Comparison of ENCODE assay signal across 15 cellular contexts in the genomic region with DNA sequence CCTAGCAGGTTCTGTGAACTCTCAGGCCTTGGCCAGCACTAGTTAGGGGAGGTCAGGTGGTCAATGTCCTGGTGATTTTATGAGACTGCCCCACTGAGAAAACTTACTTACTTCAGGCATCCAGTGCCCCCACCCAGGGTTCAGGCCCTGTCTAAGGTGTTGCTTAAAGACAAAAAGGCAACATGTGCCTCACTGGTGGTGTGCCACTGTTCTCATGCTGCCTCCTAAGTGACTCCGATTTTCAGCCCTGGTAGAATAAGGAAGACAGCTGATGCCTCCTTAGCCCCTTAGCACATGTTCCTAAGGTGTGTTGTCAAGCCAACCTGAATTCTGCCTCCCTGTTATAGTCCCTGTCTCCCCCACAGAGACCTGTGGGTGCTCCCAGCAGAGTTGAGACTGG. TPM values are rescaled to one million over a fixed set of nuclear protein-coding genes. Genes with fewer than 3 reads are reported as not detected.
DNase-seq lines count a peak whose midpoint lies in the region; ATAC-seq, FAIRE-seq and TF ChIP-seq lines count a peak whose summit lies in the region.
"Had no signal": no experiment of that assay in that cellular context is flagged by ENCODE, and none has a peak within 500 bp of the region (broad histone marks: within the 10 kb centered on the region; RNA-seq: fewer than 3 reads in every experiment).

No MANE protein-coding gene starts in this region.

- no TSS peak for BruUV-seq in GM12878 (replicated peaks; lab: Mats Ljungman, UMichigan)

- in situ Hi-C loops in GM12878 (cut with MboI), result loop anchor here (10.0 kb wide), 1 partner anchor 1062 kb away; no protein-coding TSS in a partner anchor

- RAD21 ChIA-PET in GM12878 (lab: Charles Lee; ENCODE audit: unreplicated experiment), result no interaction called here

- H2AFZ ChIP-seq in GM12878 (ENCODE audit: control insufficient read depth, low read depth, low read length) (no peak overlapping the region), osteoblast (ENCODE audit: low read length) (no peak overlapping the region)

- 100% methylated on average over 1 of the region's 1 CpG for WGBS in GM12878 (ENCODE audit: insufficient coverage, insufficient replicate concordance, low lambda C conversion rate, missing lambda C conversion rate)
- 91% methylated on average over 1 of the region's 1 CpG for WGBS in esophagus muscularis mucosa

- H4K20me1 ChIP-seq in GM12878 (ENCODE audit: control insufficient read depth, insufficient read depth) (peaks cover 11% of the 10 kb centered on the region; the same call in 1 of the 2 replicates), osteoblast (ENCODE audit: insufficient read depth, low read length) (peaks cover 42% of the 10 kb centered on the region)

- H3K27ac Mint-ChIP-seq in activated CD4-positive, alpha-beta T cell treated with anti-CD3 and anti-CD28 coated beads for 36 hours, result peak overlapping the region; percentile 56
- peak overlapping the region; percentile 32 for H3K27ac Mint-ChIP-seq in HFFc6

- TF ChIP-seq CTCF in HFFc6 (IDR thresholded peaks at IDR 0.05) (no peak), GM12878 (IDR thresholded peaks at IDR 0.05 in 2 of 3, conservative IDR thresholded peaks at IDR 0.05 in 1 of 3; ENCODE audit: control insufficient read depth in 2 of 3, extremely low read depth in 1 of 3, insufficient read depth in 1 of 3, low read depth in 3 of 3, low read length in 3 of 3) (no peak), osteoblast (IDR thresholded peaks at IDR 0.05; ENCODE audit: extremely low read depth, low read depth, low read length) (no peak), esophagus muscularis mucosa (IDR thresholded peaks at IDR 0.05) (no peak)

- no peaks in the 10 kb centered on the region for H3K9me3 Mint-ChIP-seq in activated CD4-positive, alpha-beta T cell treated with anti-CD3 and anti-CD28 coated beads for 36 hours (ENCODE audit: low read depth)
- H3K9me3 Mint-ChIP-seq in HFFc6, result no peaks in the 10 kb centered on the region

- H3K4me1 ChIP-seq in GM12878 (ENCODE audit: control insufficient read depth, insufficient read depth, low read length), result peaks cover 11% of the 10 kb centered on the region
- peaks cover 24% of the 10 kb centered on the region for H3K4me1 ChIP-seq in osteoblast (ENCODE audit: insufficient read depth, low read length)
- H3K4me1 ChIP-seq in esophagus muscularis mucosa, result peaks cover 38 to 62% (median 55%) of the 10 kb centered on the region in 4 donors

- no peak for TF ChIP-seq RAD21 in GM12878 (IDR thresholded peaks at IDR 0.05; ENCODE audit: insufficient read depth, low read depth, low read length)

- intact Hi-C loops in activated CD4-positive, alpha-beta T cell treated with anti-CD3 and anti-CD28 coated beads for 36 hours (cut with DNase I, micrococcal nuclease), result loop anchor here in 1 of 2 experiments (10.0 kb wide), 1 partner anchor 578 kb away; the partner anchor contains the start of genes ABHD14A and ABHD14B
- intact Hi-C loops in GM12878 (cut with micrococcal nuclease; ENCODE audit: unreplicated experiment), result no loop called here
- intact Hi-C loops in esophagus muscularis mucosa (cut with DNase I), result no loop called here

- H3K27ac ChIP-seq in GM12878 (ENCODE audit: control insufficient read depth, insufficient read depth), result no peak overlapping the region
- H3K27ac ChIP-seq in osteoblast (ENCODE audit: low read depth, low read length), result peak overlapping the region; percentile 15
- peak overlapping the region in 2 of 4 donors; percentile 5 to 24 for H3K27ac ChIP-seq in esophagus muscularis mucosa (replicated peaks in 1 of 4)
- H3K27ac ChIP-seq: A549, colonic mucosa, sigmoid colon had no signal

- TF ChIP-seq POLR2A in GM12878 (IDR thresholded peaks at IDR 0.05; ENCODE audit: low read depth, low read length), result 0 out of 2 replicates have a peak, but pooled peaks have one; percentile 27
- TF ChIP-seq POLR2A in esophagus muscularis mucosa (IDR thresholded peaks at IDR 0.05; ENCODE audit: low read depth), result no peak

- no peaks in the 10 kb centered on the region for H3K27me3 ChIP-seq in GM12878 (replicated peaks in 1 of 2; ENCODE audit: control insufficient read depth in 2 of 2, insufficient read depth in 2 of 2, low read length in 1 of 2)
- H3K27me3 ChIP-seq in osteoblast (ENCODE audit: insufficient read depth, low read length), result no peaks in the 10 kb centered on the region
- no peaks in the 10 kb centered on the region for H3K27me3 ChIP-seq in esophagus muscularis mucosa
- H3K27me3 ChIP-seq: colonic mucosa, sigmoid colon, upper lobe of left lung had no signal

- peaks cover 40% of the 10 kb centered on the region for H3K4me1 Mint-ChIP-seq in activated CD4-positive, alpha-beta T cell treated with anti-CD3 and anti-CD28 coated beads for 36 hours
- peaks cover 35% of the 10 kb centered on the region for H3K4me1 Mint-ChIP-seq in HFFc6 (ENCODE audit: low read depth)

- POLR2A ChIA-PET in activated CD4-positive, alpha-beta T cell treated with anti-CD3 and anti-CD28 coated beads for 36 hours (lab: Charles Lee), result no interaction called here
- POLR2A ChIA-PET in GM12878 (lab: Charles Lee), result interaction anchor here (0.6 kb wide), 1 partner anchor 10 kb away, joined by 11 read pairs; no protein-coding TSS in a partner anchor

- FAIRE-seq in GM12878 (lab: Jason Lieb, UNC), result no peak
- FAIRE-seq: A549 had no signal

- TF ChIP-seq EP300 in GM12878 (IDR thresholded peaks at IDR 0.05; ENCODE audit: borderline replicate concordance in 1 of 2, control insufficient read depth in 1 of 2, low read depth in 2 of 2, low read length in 2 of 2) (no peak), esophagus muscularis mucosa (IDR thresholded peaks at IDR 0.05) (no peak)

- CTCF ChIA-PET in activated CD4-positive, alpha-beta T cell treated with anti-CD3 and anti-CD28 coated beads for 36 hours (lab: Charles Lee), result interaction anchor here (1.1 to 1.4 kb wide), 4 partner anchors 14 to 103 kb away, joined by 3 to 4 read pairs (median 4); partner anchors contain the start of gene DCAF1
- CTCF ChIA-PET in GM12878 (lab: Yijun Ruan, JAX), result no interaction called here

- H3K36me3 Mint-ChIP-seq in activated CD4-positive, alpha-beta T cell treated with anti-CD3 and anti-CD28 coated beads for 36 hours (ENCODE audit: low read depth), result peaks cover 40% of the 10 kb centered on the region
- peaks cover 27% of the 10 kb centered on the region for H3K36me3 Mint-ChIP-seq in HFFc6 (ENCODE audit: low read depth)

- no peak for ATAC-seq in activated CD4-positive, alpha-beta T cell treated with anti-CD3 and anti-CD28 coated beads for 36 hours
- no peak for ATAC-seq in GM12878
- ATAC-seq: A549, HCT116 had no signal

- DNase-seq in activated CD4-positive, alpha-beta T cell treated with anti-CD3 and anti-CD28 coated beads for 36 hours, result no peak
- no peak for DNase-seq in activated CD4-positive, alpha-beta T cell treated with anti-CD3 and anti-CD28 coated beads for 1 hour
- DNase-seq in HFFc6, result no peak
- DNase-seq in GM12878 (ENCODE audit: low read depth, low spot score), result no peak
- peak; percentile 31 for DNase-seq in osteoblast (ENCODE audit: insufficient read length, low spot score, missing footprints)
- no peak for DNase-seq in GOT3 (lab: John Stamatoyannopoulos, UW)
- no peak for DNase-seq in esophagus muscularis mucosa (ENCODE audit: extremely low spot score)
- DNase-seq in activated effector memory CD4-positive, alpha-beta T cell treated with Interleukin-2 at 50 U/mL for 16 hours, result no peak
- DNase-seq: colonic mucosa, DMS53, NCI-H446 treated with DMSO at 0.1 percent for 48 hours, sigmoid colon, upper lobe of left lung had no signal

- H3K27me3 Mint-ChIP-seq in activated CD4-positive, alpha-beta T cell treated with anti-CD3 and anti-CD28 coated beads for 36 hours, result no peaks in the 10 kb centered on the region
- H3K27me3 Mint-ChIP-seq in HFFc6 (ENCODE audit: insufficient read depth), result peaks cover 3% of the 10 kb centered on the region; the same call in 1 of the 2 replicates

- H3K4me3 ChIP-seq in GM12878 (no peak overlapping the region), osteoblast (ENCODE audit: insufficient read depth, low read length) (no peak overlapping the region), esophagus muscularis mucosa (no peak overlapping the region)
- H3K4me3 ChIP-seq: A549, colonic mucosa, sigmoid colon, upper lobe of left lung had no signal

- H3K4me2 ChIP-seq in GM12878 (ENCODE audit: control insufficient read depth, insufficient read depth) (no peak overlapping the region), osteoblast (ENCODE audit: insufficient read depth, low read length) (no peak overlapping the region)
- H3K4me2 ChIP-seq: A549 had no signal

- H3K9me3 ChIP-seq in GM12878 (replicated peaks; ENCODE audit: control insufficient read depth, insufficient read depth, low read length) (no peaks in the 10 kb centered on the region), osteoblast (ENCODE audit: low read depth, low read length) (no peaks in the 10 kb centered on the region), esophagus muscularis mucosa (no peaks in the 10 kb centered on the region)
- H3K9me3 ChIP-seq: A549, colonic mucosa, sigmoid colon, upper lobe of left lung had no signal

- peaks cover 36% of the 10 kb centered on the region for H3K79me2 ChIP-seq in GM12878 (ENCODE audit: control insufficient read depth, insufficient read depth, low read length)
- peaks cover 55% of the 10 kb centered on the region for H3K79me2 ChIP-seq in osteoblast (ENCODE audit: insufficient read depth, low read length)

- peaks cover 20 to 46% of the 10 kb centered on the region in 2 experiments for H3K36me3 ChIP-seq in GM12878 (ENCODE audit: control insufficient read depth in 2 of 2, insufficient read depth in 2 of 2, low read length in 1 of 2)
- peaks cover 65% of the 10 kb centered on the region for H3K36me3 ChIP-seq in osteoblast (ENCODE audit: insufficient read depth, low read length)
- H3K36me3 ChIP-seq in esophagus muscularis mucosa, result peaks cover 26 to 94% (median 83%) of the 10 kb centered on the region in 4 donors
- H3K36me3 ChIP-seq: colonic mucosa had no signal

- no peak overlapping the region for H3K9ac ChIP-seq in GM12878 (ENCODE audit: control insufficient read depth, insufficient read depth, low read length)

- SMC1A ChIA-PET in GM12878 (lab: Charles Lee; ENCODE audit: uncharacterized antibody, unreplicated experiment), result interaction anchor here (0.8 kb wide), 1 partner anchor 9 kb away, joined by 3 read pairs; no protein-coding TSS in a partner anchor

- H3K4me3 Mint-ChIP-seq in activated CD4-positive, alpha-beta T cell treated with anti-CD3 and anti-CD28 coated beads for 36 hours, result no peak overlapping the region
- no peak overlapping the region for H3K4me3 Mint-ChIP-seq in HFFc6

RNA-seq across cellular contexts. Expression of gene RBM15B, which starts 5.3 kb away (rescaled TPM):
- total RNA-seq in activated CD4-positive, alpha-beta T cell treated with anti-CD3 and anti-CD28 coated beads for 36 hours, result 10 to 100 TPM; 20.9 to 21.5 TPM
- total RNA-seq in HFFc6 (2021; fragmentation: NEBNext Ultra II Directional; extraction: Animal tissue kit (Norgen Biotek cat#: 25700)), result 10 to 100 TPM; 25.8 to 30.6 (median 29.2) TPM
- 8.5 and 10.2 TPM in 2 replicates for total RNA-seq in GM12878 (2013; cell fraction: nucleolus; rRNA removed)
- total RNA-seq in GM12878 (2014; rRNA removed), result 23.1 and 26.1 TPM in 2 replicates
- total RNA-seq in GM12878 (2014; rRNA removed; fragmentation: Illumina TruSeq; extraction: Trizol), result 17.8 and 19.9 TPM in 2 replicates
- 34.5 and 34.8 TPM in 2 replicates for total RNA-seq in GM12878 (2021)
- polyA plus RNA-seq in GM12878 (2011; ENCODE audit: low read depth), result 8.1 TPM
- 5.1 and 6.1 TPM in 2 replicates for polyA plus RNA-seq in GM12878 (2011; rRNA removed)
- 7.8 and 9.8 TPM in 2 replicates for polyA plus RNA-seq in GM12878 (2011; cell fraction: cytosol; rRNA removed)
- 7.2 and 8.5 TPM in 2 replicates for polyA plus RNA-seq in GM12878 (2011; cell fraction: nucleus; rRNA removed)
- 11.3 and 18.0 TPM in 2 replicates for polyA plus RNA-seq in GM12878 (2012)
- 12.5 and 21.2 TPM in 2 replicates for polyA plus RNA-seq in GM12878 (2014; fragmentation: Illumina TruSeq; extraction: Trizol)
- polyA plus RNA-seq in GM12878 (2014; fragmentation: Nextera tagmentation; extraction: Ambion mirVana), result 1 to 10 TPM; 2.4 to 3.0 TPM
- 22.9 and 23.6 TPM in 2 replicates for polyA plus RNA-seq in GM12878 (2014; rRNA removed)
- polyA plus RNA-seq in GM12878 (2016; fragmentation: Nextera tagmentation; extraction: Ambion mirVana), result 10 to 100 TPM in 1 of 2 experiments, 1 to 10 TPM in 1; 3.5 to 18.3 TPM
- 9.5 and 14.5 TPM in 2 replicates for polyA minus RNA-seq in GM12878 (2011; rRNA and poly(A)+ RNA removed)
- polyA minus RNA-seq in GM12878 (2011; cell fraction: cytosol; rRNA and poly(A)+ RNA removed), result 4.8 and 6.3 TPM in 2 replicates
- 11.7 and 18.3 TPM in 2 replicates for polyA minus RNA-seq in GM12878 (2011; cell fraction: nucleus; rRNA and poly(A)+ RNA removed)
- total RNA-seq in osteoblast, result 42.4 and 48.9 TPM in 2 replicates
- total RNA-seq in esophagus muscularis mucosa, result 10 to 100 TPM; 27.8 to 50.5 (median 42.6) TPM

RNA-seq across cellular contexts. Expression of gene MANF, which starts 11.3 kb away (rescaled TPM):
- 100 to 1,000 TPM; 124 to 129 TPM for total RNA-seq in activated CD4-positive, alpha-beta T cell treated with anti-CD3 and anti-CD28 coated beads for 36 hours
- 100 to 1,000 TPM; 157 to 196 (median 179) TPM for total RNA-seq in HFFc6 (2021; fragmentation: NEBNext Ultra II Directional; extraction: Animal tissue kit (Norgen Biotek cat#: 25700))
- 15.9 and 16.2 TPM in 2 replicates for total RNA-seq in GM12878 (2013; cell fraction: nucleolus; rRNA removed)
- total RNA-seq in GM12878 (2014; rRNA removed) (73.4 and 81.6 TPM in 2 replicates), GM12878 (2014; rRNA removed; fragmentation: Illumina TruSeq; extraction: Trizol) (84.6 and 100 TPM in 2 replicates), GM12878 (2021) (79.7 and 81.5 TPM in 2 replicates), osteoblast (37.3 and 40.4 TPM in 2 replicates), esophagus muscularis mucosa (10 to 100 TPM; 16.2 to 34.6 (median 24.9) TPM)
- 50.6 TPM for polyA plus RNA-seq in GM12878 (2011; ENCODE audit: low read depth)
- polyA plus RNA-seq in GM12878 (2011; rRNA removed) (65.7 and 85.1 TPM in 2 replicates), GM12878 (2014; fragmentation: Illumina TruSeq; extraction: Trizol) (120 and 125 TPM in 2 replicates), GM12878 (2014; fragmentation: Nextera tagmentation; extraction: Ambion mirVana) (10 to 100 TPM; 22.0 to 68.0 TPM), GM12878 (2014; rRNA removed) (84.3 and 88.6 TPM in 2 replicates), GM12878 (2016; fragmentation: Nextera tagmentation; extraction: Ambion mirVana) (100 to 1,000 TPM in 1 of 2 experiments, 10 to 100 TPM in 1; 95.1 to 103 TPM)
- 37.5 and 55.0 TPM in 2 replicates for polyA plus RNA-seq in GM12878 (2011; cell fraction: cytosol; rRNA removed)
- 18.1 and 19.3 TPM in 2 replicates for polyA plus RNA-seq in GM12878 (2011; cell fraction: nucleus; rRNA removed)
- 109 TPM in 2 replicates for polyA plus RNA-seq in GM12878 (2012)
- 13.5 and 13.7 TPM in 2 replicates for polyA minus RNA-seq in GM12878 (2011; rRNA and poly(A)+ RNA removed)
- polyA minus RNA-seq in GM12878 (2011; cell fraction: cytosol; rRNA and poly(A)+ RNA removed), result 12.0 and 16.9 TPM in 2 replicates
- polyA minus RNA-seq in GM12878 (2011; cell fraction: nucleus; rRNA and poly(A)+ RNA removed), result 5.6 and 11.7 TPM in 2 replicates
